ENCODE assay signal across 8 cellular contexts in the genomic region with DNA sequence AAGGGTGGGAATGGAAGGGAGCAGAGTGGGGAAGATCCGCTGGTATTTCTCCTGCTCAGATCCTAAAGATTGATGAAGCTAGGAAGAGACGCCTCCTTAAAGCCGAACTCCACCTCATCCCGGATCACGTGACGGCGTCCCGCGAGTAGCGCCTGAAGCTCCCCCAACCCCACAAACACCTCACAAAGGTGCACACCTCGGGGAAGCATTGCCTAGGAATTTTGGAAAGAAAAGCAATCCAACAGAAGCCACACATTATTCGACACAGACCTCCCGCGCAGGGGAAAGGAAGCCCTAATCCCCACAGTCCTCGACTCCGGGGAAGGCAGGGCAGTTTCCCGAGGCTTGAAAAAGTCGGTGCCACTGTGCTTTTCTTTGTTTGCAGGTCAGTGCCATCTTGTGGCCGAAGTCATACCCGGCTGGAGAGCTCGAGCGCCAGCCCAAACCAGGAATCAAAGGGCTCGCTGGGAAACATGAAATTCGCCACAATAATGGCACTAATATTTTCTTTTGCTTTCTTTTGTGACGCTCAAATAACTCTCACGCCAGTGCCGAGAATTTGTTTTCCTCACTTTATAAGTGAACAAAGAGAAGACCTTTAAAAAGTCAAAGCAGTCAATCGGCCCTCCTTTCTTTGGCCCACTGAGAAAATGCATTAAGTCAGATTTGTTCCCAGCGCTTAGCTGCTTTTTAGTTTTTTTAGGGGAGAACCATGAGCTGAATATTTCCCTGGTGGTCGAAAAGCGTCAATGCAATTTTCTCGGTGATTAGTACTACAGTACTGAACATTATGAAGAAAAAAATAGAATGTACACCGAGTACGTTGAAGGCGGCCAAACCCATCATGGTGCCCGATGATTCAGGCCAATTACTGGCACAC. TPM values are rescaled to one million over a fixed set of nuclear protein-coding genes. Genes with fewer than 3 reads are reported as not detected.
DNase-seq lines count a peak whose midpoint lies in the region; ATAC-seq and TF ChIP-seq lines count a peak whose summit lies in the region.

Gene NPY1R, minus strand, starts transcription at position 71 of the 880 bp plus-strand sequence. CDS start 6,042 bp downstream, outside the sequence.

- no peak for TF ChIP-seq EP300 in upper lobe of left lung (IDR thresholded peaks at IDR 0.05)

- H3K27me3 ChIP-seq in BJ (ENCODE audit: control insufficient read depth, insufficient read depth, low read length): peaks cover 11% of the 10 kb centered on the region
- peaks cover 0 to 4% (median 2%) of the 10 kb centered on the region in 4 donors for H3K27me3 ChIP-seq in upper lobe of left lung

- POLR2A ChIA-PET in BJ (lab: Charles Lee): no interaction called here
- POLR2A ChIA-PET in naive thymus-derived CD8-positive, alpha-beta T cell (lab: Charles Lee): no interaction called here

- peaks cover 54% of the 10 kb centered on the region for H3K27me3 Mint-ChIP-seq in activated T-cell treated with anti-CD3 and anti-CD28 coated beads, Interleukin-2, amount 50 U/mL, for 72 hours (ENCODE audit: low read depth)
- peaks cover 37 to 67% (median 47%) of the 10 kb centered on the region in 5 donors for H3K27me3 Mint-ChIP-seq in naive thymus-derived CD8-positive, alpha-beta T cell

- H3K27ac Mint-ChIP-seq in activated T-cell treated with anti-CD3 and anti-CD28 coated beads, Interleukin-2, amount 50 U/mL, for 72 hours: no peak within 1 kb of the TSS
- H3K27ac Mint-ChIP-seq in naive thymus-derived CD8-positive, alpha-beta T cell: peak within 1 kb of the TSS in 2 of 10 donors; percentile 38 to 47

- peak within 1 kb of the TSS; percentile 43 for H3K4me3 ChIP-seq in BJ (ENCODE audit: low read depth, low read length)
- H3K4me3 ChIP-seq in foreskin fibroblast (ENCODE audit: low read depth in 1 of 2, low read length in 2 of 2): peak within 1 kb of the TSS; percentile 50 to 53
- peak within 1 kb of the TSS; percentile 48 to 60 (median 56) for H3K4me3 ChIP-seq in upper lobe of left lung

- H3K4me1 Mint-ChIP-seq in activated T-cell treated with anti-CD3 and anti-CD28 coated beads, Interleukin-2, amount 50 U/mL, for 72 hours (ENCODE audit: low read depth): peaks cover 14% of the 10 kb centered on the region
- peaks cover 6 to 20% (median 16%) of the 10 kb centered on the region in 4 donors for H3K4me1 Mint-ChIP-seq in naive thymus-derived CD8-positive, alpha-beta T cell

- no peaks in the 10 kb centered on the region for H3K36me3 Mint-ChIP-seq in activated T-cell treated with anti-CD3 and anti-CD28 coated beads, Interleukin-2, amount 50 U/mL, for 72 hours (ENCODE audit: insufficient read depth in 2 of 2)
- H3K36me3 Mint-ChIP-seq in naive thymus-derived CD8-positive, alpha-beta T cell: no peaks in the 10 kb centered on the region

- 13 to 15% methylated on average over 29 to 35 of the region's 36 CpGs for WGBS in upper lobe of left lung, 2 donors

- peak; percentile 9 for DNase-seq in BJ (ENCODE audit: low read depth)
- DNase-seq in NCI-H526 (lab: John Stamatoyannopoulos, UW): peak; percentile 48 to 84
- peak; percentile 33 to 50 for DNase-seq in activated T-cell treated with anti-CD3 and anti-CD28 coated beads, Interleukin-2, amount 50 U/mL, for 72 hours
- peak; percentile 65 to 86 for DNase-seq in foreskin fibroblast
- DNase-seq in naive thymus-derived CD8-positive, alpha-beta T cell: peak in 1 of 10 donors; percentile 3
- peak; percentile 40 to 78 for DNase-seq in upper lobe of left lung

- TF ChIP-seq POLR2A in upper lobe of left lung (IDR thresholded peaks at IDR 0.05): no peak

- CTCF ChIA-PET in BJ (lab: Yijun Ruan, JAX): interaction anchor here (0.5 to 3.9 kb wide), 19 partner anchors 8 to 1451 kb away, joined by 3 to 34 read pairs (median 4); no protein-coding TSS in a partner anchor

- peaks cover 0 to 22% (median 11%) of the 10 kb centered on the region in 4 donors for H3K4me1 ChIP-seq in upper lobe of left lung

- H3K36me3 ChIP-seq in BJ (ENCODE audit: control insufficient read depth, insufficient read depth, low read length) (no peaks in the 10 kb centered on the region), upper lobe of left lung (no peaks in the 10 kb centered on the region)

- H3K27ac ChIP-seq in upper lobe of left lung: no peak within 1 kb of the TSS

- H3K9me3 Mint-ChIP-seq in activated T-cell treated with anti-CD3 and anti-CD28 coated beads, Interleukin-2, amount 50 U/mL, for 72 hours: no peaks in the 10 kb centered on the region
- peaks cover 0 to 5% (median 0%) of the 10 kb centered on the region in 9 donors for H3K9me3 Mint-ChIP-seq in naive thymus-derived CD8-positive, alpha-beta T cell

- ATAC-seq in GM18909 (IDR thresholded peaks at IDR 0.05; ENCODE audit: poor library complexity, unreplicated experiment): peak; percentile 90
- peak; percentile 78 for ATAC-seq in HG03097 (IDR thresholded peaks at IDR 0.05; ENCODE audit: low FRiP score, unreplicated experiment)
- peak; percentile 58 to 68 for ATAC-seq in activated T-cell treated with anti-CD3 and anti-CD28 coated beads, Interleukin-2, amount 50 U/mL, for 72 hours (replicated peaks in 1 of 2)
- no peak for ATAC-seq in naive thymus-derived CD8-positive, alpha-beta T cell
- peak; percentile 90 to 91 for ATAC-seq in upper lobe of left lung (ENCODE audit: low FRiP score in 2 of 2)

- TF ChIP-seq CTCF in BJ (IDR thresholded peaks at IDR 0.05; ENCODE audit: insufficient read depth, low read depth, low read length) (peak; percentile 84), foreskin fibroblast (IDR thresholded peaks at IDR 0.05; ENCODE audit: low read depth, low read length) (peak; percentile 77), upper lobe of left lung (IDR thresholded peaks at IDR 0.05) (peak; percentile 36 to 76 (median 59))

- H3K4me3 Mint-ChIP-seq in activated T-cell treated with anti-CD3 and anti-CD28 coated beads, Interleukin-2, amount 50 U/mL, for 72 hours: peak within 1 kb of the TSS; percentile 79 to 82
- H3K4me3 Mint-ChIP-seq in naive thymus-derived CD8-positive, alpha-beta T cell: peak within 1 kb of the TSS; percentile 38 to 76 (median 66)

- H3K9me3 ChIP-seq in upper lobe of left lung: no peaks in the 10 kb centered on the region

RNA-seq across cellular contexts. Expression of gene NPY1R, which starts in this region (rescaled TPM):
- not detected in 2 replicates for polyA plus RNA-seq in BJ (2011; rRNA removed)
- polyA minus RNA-seq in BJ (2011; rRNA and poly(A)+ RNA removed): not detected in 2 replicates
- not detected for total RNA-seq in activated T-cell treated with anti-CD3 and anti-CD28 coated beads, Interleukin-2, amount 50 U/mL, for 72 hours
- not detected for total RNA-seq in naive thymus-derived CD8-positive, alpha-beta T cell
- not detected for polyA plus RNA-seq in naive thymus-derived CD8-positive, alpha-beta T cell
- 1 to 10 TPM in 3 of 6 donors, under 1 TPM in 2, not detected in 1; 0.44 to 3.2 (median 2.2) TPM for total RNA-seq in upper lobe of left lung

Comparison
In these comparisons a context has a peak if more than half of its experiments do, and no peak if none do; other contexts are left out.
1. Peak in DNase-seq and H3K4me3 ChIP-seq in BJ; RNA of the gene not detected or under 1 TPM.
2. Peak in DNase-seq and ATAC-seq in activated T-cell treated with anti-CD3 and anti-CD28 coated beads, Interleukin-2, amount 50 U/mL, for 72 hours; RNA of the gene not detected or under 1 TPM.
3. ATAC-seq: peak in GM18909 (single experiment), HG03097 (single experiment) and upper lobe of left lung (2 of 2); none in naive thymus-derived CD8-positive, alpha-beta T cell (0 of 2).
4. Peak in every context shown above with its lines, with median percentiles within 50 percentile points of each other: H3K4me3 ChIP-seq and CTCF ChIP-seq.